Comparison of ENCODE assay signal across 1 cellular context in the genomic region with DNA sequence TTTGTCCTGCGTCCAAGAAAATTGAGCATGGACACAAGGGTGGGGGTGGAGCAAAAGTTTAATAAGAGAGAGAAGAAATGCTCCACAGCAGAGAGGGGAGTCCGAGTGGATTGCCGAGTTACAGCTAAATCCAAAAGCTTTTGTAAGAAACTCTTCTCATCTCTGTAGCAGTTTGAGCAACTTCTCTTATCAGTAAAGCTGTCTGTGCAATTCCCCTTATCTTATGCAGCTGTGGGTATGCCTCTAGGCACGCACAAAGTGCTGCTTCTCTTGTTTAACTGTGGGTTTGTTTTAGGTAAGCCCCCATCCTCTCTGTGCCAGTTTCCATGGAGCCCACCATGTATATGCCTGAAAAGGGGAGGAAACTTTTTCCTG.
A peak's percentile ranks its signal among the peaks of the same experiment; 100 is the strongest.
TF ChIP-seq lines count a peak whose summit lies in the region.

No MANE protein-coding gene starts in this region.

TF ChIP-seq in K562, 482 proteins besides CTCF, POLR2A, EP300 and RAD21 (continued from another document and continues in another):
- TF ChIP-seq, protein P1, sequence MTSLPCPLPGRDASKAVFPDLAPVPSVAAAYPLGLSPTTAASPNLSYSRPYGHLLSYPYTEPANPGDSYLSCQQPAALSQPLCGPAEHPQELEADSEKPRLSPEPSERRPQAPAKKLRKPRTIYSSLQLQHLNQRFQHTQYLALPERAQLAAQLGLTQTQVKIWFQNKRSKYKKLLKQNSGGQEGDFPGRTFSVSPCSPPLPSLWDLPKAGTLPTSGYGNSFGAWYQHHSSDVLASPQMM (CRISPR knock-in tag; IDR thresholded peaks at IDR 0.05): no peak
- no peak for TF ChIP-seq ZNF23 (CRISPR knock-in tag; IDR thresholded peaks at IDR 0.05)
- TF ChIP-seq HCFC1 (IDR thresholded peaks at IDR 0.05; ENCODE audit: low read depth, low read length): no peak
- TF ChIP-seq MYBL2 (IDR thresholded peaks at IDR 0.05; ENCODE audit: low read depth): no peak
- TF ChIP-seq MYBL2 (CRISPR knock-in tag; IDR thresholded peaks at IDR 0.05; ENCODE audit: borderline replicate concordance): no peak
- TF ChIP-seq CBX3 (IDR thresholded peaks at IDR 0.05; ENCODE audit: borderline replicate concordance in 1 of 2, low read length in 2 of 2): peak in 1 of 2 experiments; percentile 26; a peak in 1 of 3 replicates
- TF ChIP-seq, protein P2, sequence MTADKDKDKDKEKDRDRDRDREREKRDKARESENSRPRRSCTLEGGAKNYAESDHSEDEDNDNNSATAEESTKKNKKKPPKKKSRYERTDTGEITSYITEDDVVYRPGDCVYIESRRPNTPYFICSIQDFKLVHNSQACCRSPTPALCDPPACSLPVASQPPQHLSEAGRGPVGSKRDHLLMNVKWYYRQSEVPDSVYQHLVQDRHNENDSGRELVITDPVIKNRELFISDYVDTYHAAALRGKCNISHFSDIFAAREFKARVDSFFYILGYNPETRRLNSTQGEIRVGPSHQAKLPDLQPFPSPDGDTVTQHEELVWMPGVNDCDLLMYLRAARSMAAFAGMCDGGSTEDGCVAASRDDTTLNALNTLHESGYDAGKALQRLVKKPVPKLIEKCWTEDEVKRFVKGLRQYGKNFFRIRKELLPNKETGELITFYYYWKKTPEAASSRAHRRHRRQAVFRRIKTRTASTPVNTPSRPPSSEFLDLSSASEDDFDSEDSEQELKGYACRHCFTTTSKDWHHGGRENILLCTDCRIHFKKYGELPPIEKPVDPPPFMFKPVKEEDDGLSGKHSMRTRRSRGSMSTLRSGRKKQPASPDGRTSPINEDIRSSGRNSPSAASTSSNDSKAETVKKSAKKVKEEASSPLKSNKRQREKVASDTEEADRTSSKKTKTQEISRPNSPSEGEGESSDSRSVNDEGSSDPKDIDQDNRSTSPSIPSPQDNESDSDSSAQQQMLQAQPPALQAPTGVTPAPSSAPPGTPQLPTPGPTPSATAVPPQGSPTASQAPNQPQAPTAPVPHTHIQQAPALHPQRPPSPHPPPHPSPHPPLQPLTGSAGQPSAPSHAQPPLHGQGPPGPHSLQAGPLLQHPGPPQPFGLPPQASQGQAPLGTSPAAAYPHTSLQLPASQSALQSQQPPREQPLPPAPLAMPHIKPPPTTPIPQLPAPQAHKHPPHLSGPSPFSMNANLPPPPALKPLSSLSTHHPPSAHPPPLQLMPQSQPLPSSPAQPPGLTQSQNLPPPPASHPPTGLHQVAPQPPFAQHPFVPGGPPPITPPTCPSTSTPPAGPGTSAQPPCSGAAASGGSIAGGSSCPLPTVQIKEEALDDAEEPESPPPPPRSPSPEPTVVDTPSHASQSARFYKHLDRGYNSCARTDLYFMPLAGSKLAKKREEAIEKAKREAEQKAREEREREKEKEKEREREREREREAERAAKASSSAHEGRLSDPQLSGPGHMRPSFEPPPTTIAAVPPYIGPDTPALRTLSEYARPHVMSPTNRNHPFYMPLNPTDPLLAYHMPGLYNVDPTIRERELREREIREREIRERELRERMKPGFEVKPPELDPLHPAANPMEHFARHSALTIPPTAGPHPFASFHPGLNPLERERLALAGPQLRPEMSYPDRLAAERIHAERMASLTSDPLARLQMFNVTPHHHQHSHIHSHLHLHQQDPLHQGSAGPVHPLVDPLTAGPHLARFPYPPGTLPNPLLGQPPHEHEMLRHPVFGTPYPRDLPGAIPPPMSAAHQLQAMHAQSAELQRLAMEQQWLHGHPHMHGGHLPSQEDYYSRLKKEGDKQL (CRISPR knock-in tag; IDR thresholded peaks at IDR 0.05; ENCODE audit: borderline replicate concordance): no peak
- TF ChIP-seq ELF1 (tag; IDR thresholded peaks at IDR 0.05): no peak
- TF ChIP-seq CEBPG (CRISPR knock-in tag; IDR thresholded peaks at IDR 0.05): no peak
- peak; percentile 28 to 36; a peak in 1 of 4 replicates for TF ChIP-seq CEBPG (tag; conservative IDR thresholded peaks at IDR 0.05 in 1 of 2, IDR thresholded peaks at IDR 0.05 in 1 of 2)
- TF ChIP-seq CTBP1 (IDR thresholded peaks at IDR 0.05; ENCODE audit: borderline replicate concordance): peak; percentile 62; the same call in 1 of the 2 replicates
- TF ChIP-seq CSDE1 (IDR thresholded peaks at IDR 0.05): no peak
- no peak for TF ChIP-seq KHSRP (IDR thresholded peaks at IDR 0.05)
- TF ChIP-seq BHLHE40 (IDR thresholded peaks at IDR 0.05; ENCODE audit: low read length): peak; percentile 54; the same call in 1 of the 2 replicates
- TF ChIP-seq, protein P3, sequence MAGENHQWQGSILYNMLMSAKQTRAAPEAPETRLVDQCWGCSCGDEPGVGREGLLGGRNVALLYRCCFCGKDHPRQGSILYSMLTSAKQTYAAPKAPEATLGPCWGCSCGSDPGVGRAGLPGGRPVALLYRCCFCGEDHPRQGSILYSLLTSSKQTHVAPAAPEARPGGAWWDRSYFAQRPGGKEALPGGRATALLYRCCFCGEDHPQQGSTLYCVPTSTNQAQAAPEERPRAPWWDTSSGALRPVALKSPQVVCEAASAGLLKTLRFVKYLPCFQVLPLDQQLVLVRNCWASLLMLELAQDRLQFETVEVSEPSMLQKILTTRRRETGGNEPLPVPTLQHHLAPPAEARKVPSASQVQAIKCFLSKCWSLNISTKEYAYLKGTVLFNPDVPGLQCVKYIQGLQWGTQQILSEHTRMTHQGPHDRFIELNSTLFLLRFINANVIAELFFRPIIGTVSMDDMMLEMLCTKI (IDR thresholded peaks at IDR 0.05; ENCODE audit: partially characterized antibody): no peak
- TF ChIP-seq DPF2 (IDR thresholded peaks at IDR 0.05): peak; percentile 90
- no peak for TF ChIP-seq WHSC1 (IDR thresholded peaks at IDR 0.05; ENCODE audit: low read length)
- peak; percentile 41; the same call in 1 of the 2 replicates for TF ChIP-seq LEF1 (IDR thresholded peaks at IDR 0.05)
- peak; percentile 78 for TF ChIP-seq SOX6 (IDR thresholded peaks at IDR 0.05)
- no peak for TF ChIP-seq ETV6 (IDR thresholded peaks at IDR 0.05; ENCODE audit: borderline replicate concordance in 1 of 2, low read depth in 2 of 2, low read length in 1 of 2)
- TF ChIP-seq ETV6 (CRISPR knock-in tag; IDR thresholded peaks at IDR 0.05; ENCODE audit: borderline replicate concordance): no peak
- TF ChIP-seq ZEB2 (IDR thresholded peaks at IDR 0.05): peak; percentile 67
- TF ChIP-seq EHMT2 (IDR thresholded peaks at IDR 0.05): 0 out of 2 replicates have a peak, but pooled peaks have one; percentile 33
- no peak for TF ChIP-seq KLF13 (tag; IDR thresholded peaks at IDR 0.05; ENCODE audit: borderline replicate concordance, low read depth)
- peak; percentile 72 for TF ChIP-seq FOXM1 (IDR thresholded peaks at IDR 0.05; ENCODE audit: low read depth)
- TF ChIP-seq FOXM1 (CRISPR knock-in tag; IDR thresholded peaks at IDR 0.05; ENCODE audit: low read depth): no peak
- no peak for TF ChIP-seq SMARCA5 (IDR thresholded peaks at IDR 0.05)
- TF ChIP-seq, protein P4, sequence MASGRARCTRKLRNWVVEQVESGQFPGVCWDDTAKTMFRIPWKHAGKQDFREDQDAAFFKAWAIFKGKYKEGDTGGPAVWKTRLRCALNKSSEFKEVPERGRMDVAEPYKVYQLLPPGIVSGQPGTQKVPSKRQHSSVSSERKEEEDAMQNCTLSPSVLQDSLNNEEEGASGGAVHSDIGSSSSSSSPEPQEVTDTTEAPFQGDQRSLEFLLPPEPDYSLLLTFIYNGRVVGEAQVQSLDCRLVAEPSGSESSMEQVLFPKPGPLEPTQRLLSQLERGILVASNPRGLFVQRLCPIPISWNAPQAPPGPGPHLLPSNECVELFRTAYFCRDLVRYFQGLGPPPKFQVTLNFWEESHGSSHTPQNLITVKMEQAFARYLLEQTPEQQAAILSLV (tag; IDR thresholded peaks at IDR 0.05): no peak
- no peak for TF ChIP-seq NR1H2 (CRISPR knock-in tag; IDR thresholded peaks at IDR 0.05)
- TF ChIP-seq NFRKB (IDR thresholded peaks at IDR 0.05; ENCODE audit: low read depth): no peak
- TF ChIP-seq ZBTB17 (CRISPR knock-in tag; IDR thresholded peaks at IDR 0.05): peak; percentile 82; the same call in 1 of the 2 replicates
- TF ChIP-seq ZFX (CRISPR knock-in tag; IDR thresholded peaks at IDR 0.05): no peak
- 0 out of 2 replicates have a peak, but pooled peaks have one; percentile 20 for TF ChIP-seq ATF7 (IDR thresholded peaks at IDR 0.05)
- TF ChIP-seq, protein P5, sequence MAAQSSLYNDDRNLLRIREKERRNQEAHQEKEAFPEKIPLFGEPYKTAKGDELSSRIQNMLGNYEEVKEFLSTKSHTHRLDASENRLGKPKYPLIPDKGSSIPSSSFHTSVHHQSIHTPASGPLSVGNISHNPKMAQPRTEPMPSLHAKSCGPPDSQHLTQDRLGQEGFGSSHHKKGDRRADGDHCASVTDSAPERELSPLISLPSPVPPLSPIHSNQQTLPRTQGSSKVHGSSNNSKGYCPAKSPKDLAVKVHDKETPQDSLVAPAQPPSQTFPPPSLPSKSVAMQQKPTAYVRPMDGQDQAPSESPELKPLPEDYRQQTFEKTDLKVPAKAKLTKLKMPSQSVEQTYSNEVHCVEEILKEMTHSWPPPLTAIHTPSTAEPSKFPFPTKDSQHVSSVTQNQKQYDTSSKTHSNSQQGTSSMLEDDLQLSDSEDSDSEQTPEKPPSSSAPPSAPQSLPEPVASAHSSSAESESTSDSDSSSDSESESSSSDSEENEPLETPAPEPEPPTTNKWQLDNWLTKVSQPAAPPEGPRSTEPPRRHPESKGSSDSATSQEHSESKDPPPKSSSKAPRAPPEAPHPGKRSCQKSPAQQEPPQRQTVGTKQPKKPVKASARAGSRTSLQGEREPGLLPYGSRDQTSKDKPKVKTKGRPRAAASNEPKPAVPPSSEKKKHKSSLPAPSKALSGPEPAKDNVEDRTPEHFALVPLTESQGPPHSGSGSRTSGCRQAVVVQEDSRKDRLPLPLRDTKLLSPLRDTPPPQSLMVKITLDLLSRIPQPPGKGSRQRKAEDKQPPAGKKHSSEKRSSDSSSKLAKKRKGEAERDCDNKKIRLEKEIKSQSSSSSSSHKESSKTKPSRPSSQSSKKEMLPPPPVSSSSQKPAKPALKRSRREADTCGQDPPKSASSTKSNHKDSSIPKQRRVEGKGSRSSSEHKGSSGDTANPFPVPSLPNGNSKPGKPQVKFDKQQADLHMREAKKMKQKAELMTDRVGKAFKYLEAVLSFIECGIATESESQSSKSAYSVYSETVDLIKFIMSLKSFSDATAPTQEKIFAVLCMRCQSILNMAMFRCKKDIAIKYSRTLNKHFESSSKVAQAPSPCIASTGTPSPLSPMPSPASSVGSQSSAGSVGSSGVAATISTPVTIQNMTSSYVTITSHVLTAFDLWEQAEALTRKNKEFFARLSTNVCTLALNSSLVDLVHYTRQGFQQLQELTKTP (IDR thresholded peaks at IDR 0.05; ENCODE audit: low read depth in 1 of 2, partially characterized antibody in 2 of 2): no peak
- TF ChIP-seq DACH1 (IDR thresholded peaks at IDR 0.05; ENCODE audit: partially characterized antibody): no peak
- TF ChIP-seq YY1 (IDR thresholded peaks at IDR 0.05; ENCODE audit: borderline replicate concordance in 1 of 3, control insufficient read depth in 1 of 3, extremely low read depth in 1 of 3, insufficient read depth in 3 of 3, insufficient read length in 1 of 3, insufficient replicate concordance in 2 of 3, low read depth in 1 of 3, low read length in 2 of 3): no peak
- TF ChIP-seq KDM4B (IDR thresholded peaks at IDR 0.05; ENCODE audit: borderline replicate concordance in 2 of 2, low read depth in 1 of 2): no peak
- TF ChIP-seq, protein P6, sequence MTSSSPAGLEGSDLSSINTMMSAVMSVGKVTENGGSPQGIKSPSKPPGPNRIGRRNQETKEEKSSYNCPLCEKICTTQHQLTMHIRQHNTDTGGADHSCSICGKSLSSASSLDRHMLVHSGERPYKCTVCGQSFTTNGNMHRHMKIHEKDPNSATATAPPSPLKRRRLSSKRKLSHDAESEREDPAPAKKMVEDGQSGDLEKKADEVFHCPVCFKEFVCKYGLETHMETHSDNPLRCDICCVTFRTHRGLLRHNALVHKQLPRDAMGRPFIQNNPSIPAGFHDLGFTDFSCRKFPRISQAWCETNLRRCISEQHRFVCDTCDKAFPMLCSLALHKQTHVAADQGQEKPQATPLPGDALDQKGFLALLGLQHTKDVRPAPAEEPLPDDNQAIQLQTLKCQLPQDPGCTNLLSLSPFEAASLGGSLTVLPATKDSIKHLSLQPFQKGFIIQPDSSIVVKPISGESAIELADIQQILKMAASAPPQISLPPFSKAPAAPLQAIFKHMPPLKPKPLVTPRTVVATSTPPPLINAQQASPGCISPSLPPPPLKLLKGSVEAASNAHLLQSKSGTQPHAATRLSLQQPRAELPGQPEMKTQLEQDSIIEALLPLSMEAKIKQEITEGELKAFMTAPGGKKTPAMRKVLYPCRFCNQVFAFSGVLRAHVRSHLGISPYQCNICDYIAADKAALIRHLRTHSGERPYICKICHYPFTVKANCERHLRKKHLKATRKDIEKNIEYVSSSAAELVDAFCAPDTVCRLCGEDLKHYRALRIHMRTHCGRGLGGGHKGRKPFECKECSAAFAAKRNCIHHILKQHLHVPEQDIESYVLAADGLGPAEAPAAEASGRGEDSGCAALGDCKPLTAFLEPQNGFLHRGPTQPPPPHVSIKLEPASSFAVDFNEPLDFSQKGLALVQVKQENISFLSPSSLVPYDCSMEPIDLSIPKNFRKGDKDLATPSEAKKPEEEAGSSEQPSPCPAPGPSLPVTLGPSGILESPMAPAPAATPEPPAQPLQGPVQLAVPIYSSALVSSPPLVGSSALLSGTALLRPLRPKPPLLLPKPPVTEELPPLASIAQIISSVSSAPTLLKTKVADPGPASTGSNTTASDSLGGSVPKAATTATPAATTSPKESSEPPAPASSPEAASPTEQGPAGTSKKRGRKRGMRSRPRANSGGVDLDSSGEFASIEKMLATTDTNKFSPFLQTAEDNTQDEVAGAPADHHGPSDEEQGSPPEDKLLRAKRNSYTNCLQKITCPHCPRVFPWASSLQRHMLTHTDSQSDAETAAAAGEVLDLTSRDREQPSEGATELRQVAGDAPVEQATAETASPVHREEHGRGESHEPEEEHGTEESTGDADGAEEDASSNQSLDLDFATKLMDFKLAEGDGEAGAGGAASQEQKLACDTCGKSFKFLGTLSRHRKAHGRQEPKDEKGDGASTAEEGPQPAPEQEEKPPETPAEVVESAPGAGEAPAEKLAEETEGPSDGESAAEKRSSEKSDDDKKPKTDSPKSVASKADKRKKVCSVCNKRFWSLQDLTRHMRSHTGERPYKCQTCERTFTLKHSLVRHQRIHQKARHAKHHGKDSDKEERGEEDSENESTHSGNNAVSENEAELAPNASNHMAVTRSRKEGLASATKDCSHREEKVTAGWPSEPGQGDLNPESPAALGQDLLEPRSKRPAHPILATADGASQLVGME (CRISPR knock-in tag; IDR thresholded peaks at IDR 0.05): no peak
- no peak for TF ChIP-seq RAD51 (IDR thresholded peaks at IDR 0.05; ENCODE audit: borderline replicate concordance, low read depth)
- no peak for TF ChIP-seq ZNF12 (CRISPR knock-in tag; IDR thresholded peaks at IDR 0.05)
